Comparison of ENCODE assay signal across 10 cellular contexts in the genomic region with DNA sequence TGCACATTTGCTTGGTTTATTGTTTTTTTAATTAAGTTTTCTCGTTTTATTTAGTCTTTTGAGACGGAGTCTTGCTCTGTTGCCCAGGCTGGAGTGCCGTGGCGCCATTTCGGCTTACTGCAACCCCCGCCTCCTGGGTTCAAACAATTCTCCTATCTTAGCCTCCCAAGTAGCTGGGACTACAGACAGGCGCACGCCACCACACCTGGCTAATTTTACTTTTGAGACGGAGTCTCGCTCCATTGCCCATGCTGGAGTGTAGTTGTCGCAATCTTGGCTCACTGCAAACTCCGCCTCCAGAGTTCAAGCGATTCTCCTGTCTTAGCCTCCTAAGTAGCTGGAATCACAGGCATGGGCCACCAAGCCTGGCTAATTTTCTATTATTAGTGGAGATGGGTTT. TPM values are rescaled to one million over a fixed set of nuclear protein-coding genes. Genes with fewer than 3 reads are reported as not detected.
DNase-seq lines count a peak whose midpoint lies in the region; ATAC-seq and TF ChIP-seq lines count a peak whose summit lies in the region.
"Had no signal": no experiment of that assay in that cellular context is flagged by ENCODE, and none has a peak within 500 bp of the region (broad histone marks: within the 10 kb centered on the region; RNA-seq: fewer than 3 reads in every experiment).

No MANE protein-coding gene starts in this region.

- 100% methylated on average over 1 of the region's 13 CpGs; no CpG with 5 or more reads in 1 of the 2 experiments for WGBS in IMR-90 (ENCODE audit: extremely low coverage in 2 of 2, insufficient read length in 1 of 2), 2 experiments
- WGBS in mammary epithelial cell (ENCODE audit: low coverage, missing lambda C conversion rate), result 58% methylated on average over 12 of the region's 13 CpGs

- no peak overlapping the region for H2BK5ac ChIP-seq in IMR-90 (ENCODE audit: low read depth, low read length, poor library complexity, severe bottlenecking)

- H3K56ac ChIP-seq in IMR-90 (ENCODE audit: extremely low read depth, insufficient read depth, low read length), result no peak overlapping the region

- no peak overlapping the region for H2AK5ac ChIP-seq in IMR-90 (ENCODE audit: low read depth, low read length)

- H3K79me2 ChIP-seq in ACC112 (ENCODE audit: control insufficient read depth, insufficient read depth, low read length, unreplicated experiment), result peaks cover 60% of the 10 kb centered on the region
- H3K79me2 ChIP-seq in mammary epithelial cell (ENCODE audit: insufficient read depth, low read length), result peaks cover 69% of the 10 kb centered on the region

- no peak overlapping the region for H2AK9ac ChIP-seq in IMR-90 (replicated peaks; ENCODE audit: low read depth, low read length, poor library complexity)

- in situ Hi-C loops in IMR-90 (cut with MboI; ENCODE audit: low sequenced_read_pairs) (loop anchor here (10.0 kb wide), 1 partner anchor 253 kb away; no protein-coding TSS in a partner anchor), mammary epithelial cell (cut with MboI; ENCODE audit: low sequenced_read_pairs in 2 of 2) (loop anchor here in 1 of 2 donors (25.0 kb wide), 1 partner anchor 235 kb away; the partner anchor contains the start of gene LENG8)

- no peak overlapping the region for H4K5ac ChIP-seq in IMR-90 (ENCODE audit: low read depth, low read length)

- dilution Hi-C loops in IMR-90 (cut with HindIII; ENCODE audit: low sequenced_read_pairs, unreplicated experiment) (no loop called here), mammary epithelial cell (cut with HindIII; ENCODE audit: low sequenced_read_pairs) (loop anchor here (5.0 kb wide), 1 partner anchor 45 kb away; the partner anchor contains the start of gene LENG1)

- H3K4me3 ChIP-seq in ACC112 (ENCODE audit: low read depth, low read length) (peak overlapping the region; percentile 93), IMR-90 (ENCODE audit: insufficient read depth, low read depth, low read length) (no peak overlapping the region; the same call in 1 of the 2 replicates), mammary epithelial cell (replicated peaks in 1 of 3; ENCODE audit: insufficient read depth in 1 of 3, low read depth in 2 of 3, low read length in 3 of 3) (peak overlapping the region; percentile 45 to 92 (median 55)), mucosa of stomach (ENCODE audit: low read length) (no peak overlapping the region)

- H4K8ac ChIP-seq in IMR-90 (ENCODE audit: low read depth in 2 of 2, low read length in 2 of 2), result no peak overlapping the region

- TF ChIP-seq CTCF in IMR-90 (conservative IDR thresholded peaks at IDR 0.05; ENCODE audit: low read depth, low read length) (no peak), mammary epithelial cell (conservative IDR thresholded peaks at IDR 0.05 in 1 of 2, IDR thresholded peaks at IDR 0.05 in 1 of 2; ENCODE audit: extremely low read depth in 1 of 2, insufficient read depth in 1 of 2, low read depth in 1 of 2, low read length in 2 of 2) (no peak)

- no peak for TF ChIP-seq POLR2A in IMR-90 (IDR thresholded peaks at IDR 0.05; ENCODE audit: low read depth, low read length)

- H3K27ac ChIP-seq in ACC112 (ENCODE audit: low read depth, low read length) (0 out of 2 replicates have a peak overlapping the region, but pooled peaks have one; percentile 89), IMR-90 (ENCODE audit: insufficient read depth, low read length) (no peak overlapping the region), mammary epithelial cell (ENCODE audit: insufficient read depth, low read depth, low read length) (peak overlapping the region; percentile 91)

- H2BK120ac ChIP-seq in IMR-90 (ENCODE audit: low read depth, low read length), result no peak overlapping the region

- no peak overlapping the region for H4K91ac ChIP-seq in IMR-90 (ENCODE audit: insufficient read depth, low read depth, low read length)

- no peak overlapping the region for H2BK20ac ChIP-seq in IMR-90 (ENCODE audit: low read depth, low read length)

- BruUV-seq in IMR-90 (replicated peaks; lab: Mats Ljungman, UMichigan) (no TSS peak), mammary epithelial cell (replicated peaks; lab: Mats Ljungman, UMichigan) (no TSS peak)

- no peak for ATAC-seq in IMR-90 (ENCODE audit: low read depth)
- ATAC-seq in HG03159 (IDR thresholded peaks at IDR 0.05; ENCODE audit: unreplicated experiment), result no peak

- peaks cover 31% of the 10 kb centered on the region for H3K4me1 ChIP-seq in ACC112 (ENCODE audit: control insufficient read depth, insufficient read depth, low read length, unreplicated experiment)
- peaks cover 7% of the 10 kb centered on the region for H3K4me1 ChIP-seq in IMR-90 (ENCODE audit: control insufficient read depth, insufficient read depth, low read length)
- peaks cover 32% of the 10 kb centered on the region for H3K4me1 ChIP-seq in mammary epithelial cell (ENCODE audit: insufficient read depth, low read length)
- peaks cover 46% of the 10 kb centered on the region for H3K4me1 ChIP-seq in mucosa of stomach (ENCODE audit: control insufficient read depth, insufficient read depth, low read length)

- H2AFZ ChIP-seq in ACC112 (ENCODE audit: low read length, unreplicated experiment) (no peak overlapping the region), IMR-90 (replicated peaks; ENCODE audit: low read length, poor library complexity) (no peak overlapping the region), mammary epithelial cell (ENCODE audit: low read depth, low read length) (no peak overlapping the region)

- H3K36me3 ChIP-seq in ACC112 (ENCODE audit: insufficient read depth, low read length) (peaks cover 35% of the 10 kb centered on the region), IMR-90 (ENCODE audit: control insufficient read depth, insufficient read depth, low read length) (peaks cover 48% of the 10 kb centered on the region), mammary epithelial cell (ENCODE audit: insufficient read depth, low read length) (peaks cover 40% of the 10 kb centered on the region), mucosa of stomach (ENCODE audit: control insufficient read depth, insufficient read depth, low read length) (peaks cover 19% of the 10 kb centered on the region)

- H3K14ac ChIP-seq in IMR-90 (replicated peaks; ENCODE audit: low read depth, low read length), result no peak overlapping the region

- H3K79me1 ChIP-seq in IMR-90 (ENCODE audit: low read depth in 1 of 2, low read length in 2 of 2), result peaks cover 10 to 62% of the 10 kb centered on the region in 2 experiments

- no peak overlapping the region for H2BK15ac ChIP-seq in IMR-90 (ENCODE audit: low read depth, low read length)

- H3K9ac ChIP-seq in IMR-90 (ENCODE audit: low read depth, low read length) (peak overlapping the region; percentile 86; the same call in 1 of the 2 replicates), mammary epithelial cell (ENCODE audit: insufficient read depth, low read length) (peak overlapping the region; percentile 98), mucosa of stomach (ENCODE audit: low read length) (peak overlapping the region; percentile 94)

- TF ChIP-seq RAD21 in IMR-90 (IDR thresholded peaks at IDR 0.05; ENCODE audit: low read length), result no peak

- H3K4me2 ChIP-seq in IMR-90 (ENCODE audit: low read depth, low read length), result peak overlapping the region; percentile 87
- peak overlapping the region; percentile 91 for H3K4me2 ChIP-seq in mammary epithelial cell (ENCODE audit: insufficient read depth, low read depth, low read length)

- CTCF ChIA-PET in IMR-90 (lab: Yijun Ruan, JAX), result no interaction called here
- CTCF ChIA-PET in mammary epithelial cell (lab: Charles Lee; ENCODE audit: low non-redundant PET), result no interaction called here

- H3K27me3 ChIP-seq in ACC112 (ENCODE audit: insufficient read depth, low read length), result no peaks in the 10 kb centered on the region
- H3K27me3 ChIP-seq in IMR-90 (ENCODE audit: control insufficient read depth, insufficient read depth, low read length), result no peaks in the 10 kb centered on the region
- no peaks in the 10 kb centered on the region for H3K27me3 ChIP-seq in mammary epithelial cell (ENCODE audit: insufficient read depth, low read length)
- no peaks in the 10 kb centered on the region for H3K27me3 ChIP-seq in mucosa of stomach (ENCODE audit: control insufficient read depth, insufficient read depth, low read length)

- no peak overlapping the region for H3K18ac ChIP-seq in IMR-90 (ENCODE audit: low read depth, low read length)

- no peaks in the 10 kb centered on the region for H3K9me3 ChIP-seq in IMR-90 (ENCODE audit: control insufficient read depth, insufficient read depth, low read length)
- H3K9me3 ChIP-seq in mammary epithelial cell (replicated peaks; ENCODE audit: insufficient read depth, low read length), result no peaks in the 10 kb centered on the region
- H3K9me3 ChIP-seq in mucosa of stomach (ENCODE audit: control insufficient read depth, low read length), result no peaks in the 10 kb centered on the region

- peak overlapping the region; percentile 41; the same call in 1 of the 2 replicates for H3K23ac ChIP-seq in IMR-90 (ENCODE audit: low read depth, low read length)

- no peak for DNase-seq in IMR-90
- DNase-seq in mammary epithelial cell, result no peak
- DNase-seq in UCSD-AML1 (lab: John Stamatoyannopoulos, UW; ENCODE audit: unreplicated experiment), result no peak
- no peak for DNase-seq in stimulated activated CD4-positive, alpha-beta T cell treated with anti-CD3 and anti-CD28 coated beads, Interleukin-4, amount 100 ng/mL, for 4 hours
- DNase-seq in NCI-H1436 treated with DMSO at 0.1 percent for 48 hours (lab: John Stamatoyannopoulos, UW), result no peak
- DNase-seq: NCI-H1694 had no signal

- peaks cover 13% of the 10 kb centered on the region for H3K9me1 ChIP-seq in IMR-90 (ENCODE audit: insufficient read depth, low read length)

- intact Hi-C loops in IMR-90 (cut with micrococcal nuclease), result no loop called here
- intact Hi-C loops in mammary epithelial cell (cut with micrococcal nuclease), result no loop called here

- no peak overlapping the region for H3K4ac ChIP-seq in IMR-90 (ENCODE audit: low read depth, low read length)

- H4K20me1 ChIP-seq in IMR-90 (ENCODE audit: insufficient read depth, low read length) (peaks cover 63% of the 10 kb centered on the region), mammary epithelial cell (ENCODE audit: insufficient read depth, low read length) (peaks cover 36% of the 10 kb centered on the region)

- POLR2A ChIA-PET in IMR-90 (lab: Charles Lee; ENCODE audit: unreplicated experiment), result no interaction called here

RNA-seq across cellular contexts. Expression of gene RPS9, which starts 1.3 kb away (rescaled TPM):
- total RNA-seq in IMR-90 (2012; rRNA removed), result 1,531 and 2,225 TPM in 2 replicates
- 2,323 and 2,588 TPM in 2 replicates for polyA plus RNA-seq in IMR-90 (2012; rRNA removed)
- polyA plus RNA-seq in IMR-90 (2012; cell fraction: cytosol; rRNA removed), result 5,840 and 5,869 TPM in 2 replicates
- 1,199 and 1,463 TPM in 2 replicates for polyA plus RNA-seq in IMR-90 (2012; cell fraction: nucleus; rRNA removed; ENCODE audit: low replicate concordance)
- 1,000 to 10,000 TPM; 1,098 to 1,139 TPM for total RNA-seq in mammary epithelial cell
- polyA plus RNA-seq in mammary epithelial cell, result 2,376 TPM
- polyA minus RNA-seq in mammary epithelial cell, result 1,031 TPM

RNA-seq across cellular contexts. Expression of gene TSEN34, which starts 10.9 kb away (rescaled TPM):
- 32.1 and 34.4 TPM in 2 replicates for total RNA-seq in IMR-90 (2012; rRNA removed)
- polyA plus RNA-seq in IMR-90 (2012; rRNA removed), result 69.4 and 85.4 TPM in 2 replicates
- polyA plus RNA-seq in IMR-90 (2012; cell fraction: cytosol; rRNA removed), result 76.0 and 115 TPM in 2 replicates
- 23.3 and 54.8 TPM in 2 replicates for polyA plus RNA-seq in IMR-90 (2012; cell fraction: nucleus; rRNA removed; ENCODE audit: low replicate concordance)
- 10 to 100 TPM; 65.3 to 94.0 TPM for total RNA-seq in mammary epithelial cell
- polyA plus RNA-seq in mammary epithelial cell, result 82.0 TPM
- 26.7 TPM for polyA minus RNA-seq in mammary epithelial cell

RNA-seq across cellular contexts. Expression of gene MBOAT7, which starts 12.6 kb away (rescaled TPM):
- total RNA-seq in IMR-90 (2012; rRNA removed) (9.2 and 11.3 TPM in 2 replicates), mammary epithelial cell (100 to 1,000 TPM in 1 of 2 donors, 10 to 100 TPM in 1; 43.5 to 140 TPM)
- polyA plus RNA-seq in IMR-90 (2012; rRNA removed) (121 and 137 TPM in 2 replicates), mammary epithelial cell (70.4 TPM)
- 132 and 169 TPM in 2 replicates for polyA plus RNA-seq in IMR-90 (2012; cell fraction: cytosol; rRNA removed)
- 124 and 275 TPM in 2 replicates for polyA plus RNA-seq in IMR-90 (2012; cell fraction: nucleus; rRNA removed; ENCODE audit: low replicate concordance)
- polyA minus RNA-seq in mammary epithelial cell, result 70.9 TPM

RNA-seq across cellular contexts. Expression of gene LILRB3, which starts 20.8 kb away (rescaled TPM):
- not detected in 2 replicates for total RNA-seq in IMR-90 (2012; rRNA removed)
- not detected in 2 replicates for polyA plus RNA-seq in IMR-90 (2012; rRNA removed)
- not detected in 2 replicates for polyA plus RNA-seq in IMR-90 (2012; cell fraction: cytosol; rRNA removed)
- polyA plus RNA-seq in IMR-90 (2012; cell fraction: nucleus; rRNA removed; ENCODE audit: low replicate concordance), result not detected in 2 replicates
- total RNA-seq in mammary epithelial cell, result not detected
- not detected for polyA plus RNA-seq in mammary epithelial cell
- polyA minus RNA-seq in mammary epithelial cell, result not detected
- total RNA-seq: frontal cortex had no signal

RNA-seq across cellular contexts. Expression of gene TMC4, which starts 29.0 kb away (rescaled TPM):
- 0.28 and 0.72 TPM in 2 replicates for total RNA-seq in IMR-90 (2012; rRNA removed)
- polyA plus RNA-seq in IMR-90 (2012; rRNA removed), result 1.1 and 1.3 TPM in 2 replicates
- polyA plus RNA-seq in IMR-90 (2012; cell fraction: cytosol; rRNA removed), result 2.3 and 2.6 TPM in 2 replicates
- polyA plus RNA-seq in IMR-90 (2012; cell fraction: nucleus; rRNA removed; ENCODE audit: low replicate concordance), result 3.1 and 5.7 TPM in 2 replicates
- 10 to 100 TPM; 21.0 to 41.0 TPM for total RNA-seq in mammary epithelial cell
- 5.3 TPM for polyA plus RNA-seq in mammary epithelial cell
- 2.2 TPM for polyA minus RNA-seq in mammary epithelial cell
- total RNA-seq: frontal cortex had no signal

Comparison
In these comparisons a context has a peak if more than half of its experiments do, and no peak if none do; other contexts are left out.
1. H3K4me3 ChIP-seq: peak in ACC112 (single experiment) and mammary epithelial cell (3 of 3); none in IMR-90 (single experiment) and mucosa of stomach (single experiment).
2. Peak in every context shown above with its lines, with median percentiles within 50 percentile points of each other: H3K9ac ChIP-seq.